Comparison of ENCODE assay signal across 11 cellular contexts in genomic region chr12:47734725-47735480, GRCh38. TPM values are rescaled to one million over a fixed set of nuclear protein-coding genes. Genes with fewer than 3 reads are reported as not detected.
DNase-seq lines count a peak whose midpoint lies in the region; ATAC-seq and TF ChIP-seq lines count a peak whose summit lies in the region.
"Had no signal": no experiment of that assay in that cellular context is flagged by ENCODE, and none has a peak within 500 bp of the region (broad histone marks: within the 10 kb centered on the region; RNA-seq: fewer than 3 reads in every experiment).

No MANE protein-coding gene starts in this region.

- ATAC-seq in thoracic aorta (ENCODE audit: insufficient number of reproducible peaks, low FRiP score, low read depth): no peak
- ATAC-seq: HepG2 had no signal

- no peaks in the 10 kb centered on the region for H3K36me3 Mint-ChIP-seq in nephron (ENCODE audit: low read depth)
- H3K36me3 Mint-ChIP-seq: activated naive CD8-positive, alpha-beta T cell treated with anti-CD3 and anti-CD28 coated beads, Interleukin-2, amount 10 ng/mL, durations not matched to agents 7 days and 5 days had no signal

- H3K9me3 Mint-ChIP-seq in nephron: no peaks in the 10 kb centered on the region
- H3K9me3 Mint-ChIP-seq: activated naive CD8-positive, alpha-beta T cell treated with anti-CD3 and anti-CD28 coated beads, Interleukin-2, amount 10 ng/mL, durations not matched to agents 7 days and 5 days had no signal

- H3K9me3 ChIP-seq in esophagus (ENCODE audit: control insufficient read depth in 2 of 2, insufficient read depth in 1 of 2, low read depth in 1 of 2, low read length in 1 of 2) (no peaks in the 10 kb centered on the region), thoracic aorta (no peaks in the 10 kb centered on the region), PC-9 (ENCODE audit: insufficient read depth, low read depth) (no peaks in the 10 kb centered on the region)

- H3K27ac ChIP-seq in esophagus (ENCODE audit: low read depth in 2 of 2, low read length in 1 of 2) (peak overlapping the region; percentile 9 to 74), thoracic aorta (peak overlapping the region; percentile 88 to 94), PC-9 (no peak overlapping the region)

- no peaks in the 10 kb centered on the region for H3K27me3 Mint-ChIP-seq in nephron (ENCODE audit: low read depth)
- H3K27me3 Mint-ChIP-seq: activated naive CD8-positive, alpha-beta T cell treated with anti-CD3 and anti-CD28 coated beads, Interleukin-2, amount 10 ng/mL, durations not matched to agents 7 days and 5 days had no signal

- H3K4me1 ChIP-seq in esophagus (ENCODE audit: control insufficient read depth in 2 of 2, insufficient read depth in 2 of 2, low read length in 1 of 2): peaks cover 17 to 28% of the 10 kb centered on the region in 2 donors
- peaks cover 27 to 56% of the 10 kb centered on the region in 2 donors for H3K4me1 ChIP-seq in thoracic aorta (ENCODE audit: control insufficient read depth in 1 of 2, low read depth in 2 of 2)
- no peaks in the 10 kb centered on the region for H3K4me1 ChIP-seq in PC-9 (replicated peaks; ENCODE audit: insufficient read depth)

- H3K4me3 ChIP-seq in esophagus (ENCODE audit: low read depth in 1 of 2, low read length in 2 of 2) (no peak overlapping the region), thoracic aorta (no peak overlapping the region), PC-9 (no peak overlapping the region)

- H3K9me2 ChIP-seq in PC-9 (ENCODE audit: insufficient read depth): no peaks in the 10 kb centered on the region

- H3F3A ChIP-seq in PC-9 (ENCODE audit: insufficient read depth, low read depth): 0 out of 2 replicates have a peak, but pooled peaks cover 6% of the 10 kb centered on the region

- no peak overlapping the region for H3K4me3 Mint-ChIP-seq in nephron
- H3K4me3 Mint-ChIP-seq: activated naive CD8-positive, alpha-beta T cell treated with anti-CD3 and anti-CD28 coated beads, Interleukin-2, amount 10 ng/mL, durations not matched to agents 7 days and 5 days had no signal

- BruUV-seq in PC-9 (replicated peaks; lab: Mats Ljungman, UMichigan): no TSS peak

- no peaks in the 10 kb centered on the region for H4K20me1 ChIP-seq in PC-9 (ENCODE audit: insufficient read depth)

- H3K4me1 Mint-ChIP-seq in nephron: peaks cover 52% of the 10 kb centered on the region

- 76 to 77% methylated on average over 12 of the region's 12 CpGs for WGBS in esophagus, 2 donors

- H3K27me3 ChIP-seq in esophagus (ENCODE audit: control insufficient read depth in 1 of 2, insufficient read depth in 2 of 2, low read length in 2 of 2): no peaks in the 10 kb centered on the region
- no peaks in the 10 kb centered on the region for H3K27me3 ChIP-seq in thoracic aorta (replicated peaks; ENCODE audit: insufficient read depth)
- no peaks in the 10 kb centered on the region for H3K27me3 ChIP-seq in PC-9 (ENCODE audit: insufficient read depth, low read depth)

- CTCF ChIA-PET in PC-9 (lab: Charles Lee): no interaction called here

- TF ChIP-seq CTCF in nephron (IDR thresholded peaks at IDR 0.05; ENCODE audit: unreplicated experiment in 3 of 3) (no peak), thoracic aorta (IDR thresholded peaks at IDR 0.05) (no peak), PC-9 (conservative IDR thresholded peaks at IDR 0.05) (no peak)

- POLR2A ChIA-PET in PC-9 (lab: Charles Lee; ENCODE audit: unreplicated experiment): no interaction called here

- no peaks in the 10 kb centered on the region for H3K79me2 ChIP-seq in PC-9 (ENCODE audit: low read depth)

- H2AFZ ChIP-seq in PC-9: no peak overlapping the region

- H3K4me2 ChIP-seq in PC-9: no peak overlapping the region

- no peaks in the 10 kb centered on the region for H3K36me3 ChIP-seq in esophagus (ENCODE audit: control insufficient read depth in 2 of 2, insufficient read depth in 2 of 2, low read length in 1 of 2)
- no peaks in the 10 kb centered on the region for H3K36me3 ChIP-seq in thoracic aorta
- H3K36me3 ChIP-seq in PC-9 (ENCODE audit: low read depth): no peaks in the 10 kb centered on the region

- DNase-seq in NCI-H69 (lab: John Stamatoyannopoulos, UW) (peak; percentile 85), thoracic aorta (ENCODE audit: low spot score) (no peak), PC-9 (no peak), NCI-H146 treated with DMSO at 0.1 percent for 48 hours (lab: John Stamatoyannopoulos, UW; ENCODE audit: unreplicated experiment) (no peak)
- no peak for DNase-seq in activated naive CD4-positive, alpha-beta T cell (lab: John Stamatoyannopoulos, UW)
- DNase-seq: activated CD4-positive, alpha-beta T cell treated with anti-CD3 and anti-CD28 coated beads, Interleukin-2, amount 50 U/mL, for 1 hour; activated naive CD8-positive, alpha-beta T cell treated with anti-CD3 and anti-CD28 coated beads, Interleukin-2, amount 10 ng/mL, durations not matched to agents 7 days and 5 days; islet precursor cell had no signal

- peak overlapping the region; percentile 82 to 90 (median 88) for H3K27ac Mint-ChIP-seq in nephron
- H3K27ac Mint-ChIP-seq: activated naive CD8-positive, alpha-beta T cell treated with anti-CD3 and anti-CD28 coated beads, Interleukin-2, amount 10 ng/mL, durations not matched to agents 7 days and 5 days had no signal

- intact Hi-C loops in PC-9 (cut with micrococcal nuclease; ENCODE audit: unreplicated experiment): no loop called here

RNA-seq across cellular contexts. Expression of gene ENDOU, which starts 9.6 kb away (rescaled TPM):
- 100 to 1,000 TPM; 101 to 139 TPM for polyA plus RNA-seq in esophagus
- total RNA-seq in thoracic aorta: under 1 TPM in 1 of 2 donors, not detected in 1; 0.49 TPM
- total RNA-seq in PC-9 (2021): 0.25 and 0.39 TPM in 2 replicates
- total RNA-seq: HepG2 had no signal
- polyA plus RNA-seq: HepG2 had no signal

RNA-seq across cellular contexts. Expression of gene RAPGEF3, which starts 23.8 kb away (rescaled TPM):
- 10 to 100 TPM; 23.2 to 75.2 TPM for polyA plus RNA-seq in esophagus
- 10 to 100 TPM; 40.9 to 77.4 TPM for total RNA-seq in thoracic aorta
- total RNA-seq in PC-9 (2021): 4.1 and 5.7 TPM in 2 replicates

RNA-seq across cellular contexts. Expression of gene RPAP3, which starts 29.1 kb away (rescaled TPM):
- 10 to 100 TPM in 1 of 2 donors, 1 to 10 TPM in 1; 5.3 to 11.6 TPM for polyA plus RNA-seq in esophagus
- total RNA-seq in thoracic aorta (10 to 100 TPM in 1 of 2 donors, 1 to 10 TPM in 1; 8.1 to 16.8 TPM), PC-9 (2021) (31.6 and 37.0 TPM in 2 replicates)

RNA-seq across cellular contexts. Expression of gene SLC48A1, which starts 38.1 kb away (rescaled TPM):
- polyA plus RNA-seq in esophagus: 10 to 100 TPM; 17.7 to 20.6 TPM
- total RNA-seq in thoracic aorta: 100 to 1,000 TPM in 1 of 2 donors, 10 to 100 TPM in 1; 60.5 to 107 TPM
- total RNA-seq in PC-9 (2021): 76.4 and 108 TPM in 2 replicates
